ENCODE assay signal across 22 cellular contexts in genomic region chr13:35356572-35356971, GRCh38.
DNase-seq lines count a peak whose midpoint lies in the region; ATAC-seq and TF ChIP-seq lines count a peak whose summit lies in the region.
"Had no signal": no experiment of that assay in that cellular context is flagged by ENCODE, and none has a peak within 500 bp of the region (broad histone marks: within the 10 kb centered on the region; RNA-seq: fewer than 3 reads in every experiment).

No MANE protein-coding gene starts in this region.

- ATAC-seq in GM19351 (IDR thresholded peaks at IDR 0.05; ENCODE audit: unreplicated experiment) (peak; percentile 77), GM18870 (IDR thresholded peaks at IDR 0.05; ENCODE audit: unreplicated experiment) (no peak)
- ATAC-seq: gastroesophageal sphincter, HCT116 had no signal

- POLR2A ChIA-PET in OCI-LY7 (lab: Charles Lee), result no interaction called here

- DNase-seq in AML-193 (lab: John Stamatoyannopoulos, UW), result peak; percentile 98
- DNase-seq in OCI-LY7 (ENCODE audit: low spot score), result peak; percentile 1
- peak; percentile 53 for DNase-seq in dermis blood vessel endothelial cell
- DNase-seq in COLO668 (lab: John Stamatoyannopoulos, UW; ENCODE audit: unreplicated experiment), result no peak
- DNase-seq in kidney glomerular epithelial cell (lab: John Stamatoyannopoulos, UW), result no peak
- no peak for DNase-seq in Peyer's patch
- DNase-seq: activated CD4-positive, CD25-positive, alpha-beta regulatory T cell treated with anti-CD3 and anti-CD28 coated beads, Interleukin-2, amount 50 U/mL, for 72 hours; activated naive CD4-positive, alpha-beta T cell treated with anti-CD3 and anti-CD28 coated beads, Interleukin-2, amount 50 U/mL, for 16 hours; effector CD4-positive, alpha-beta T cell; mesenchymal stem cell; naive B cell; NCI-H2171 treated with DMSO at 0.1 percent for 48 hours; PC-9; right cardiac atrium had no signal

- no peak overlapping the region for H3K4me2 ChIP-seq in OCI-LY7 (ENCODE audit: low read length)
- H3K4me2 ChIP-seq: PC-9 had no signal

- no peak for TF ChIP-seq POLR2A in Peyer's patch (IDR thresholded peaks at IDR 0.05)

- H4K20me1 ChIP-seq in OCI-LY7 (ENCODE audit: insufficient read depth, low read length), result no peaks in the 10 kb centered on the region; the same call in 1 of the 2 replicates

- H3K9me3 ChIP-seq in OCI-LY7 (ENCODE audit: low read length) (no peaks in the 10 kb centered on the region), Peyer's patch (no peaks in the 10 kb centered on the region)
- H3K9me3 ChIP-seq: ascending aorta, esophagus muscularis mucosa, gastroesophageal sphincter, SJSA1 had no signal

- H2AFZ ChIP-seq in OCI-LY7 (ENCODE audit: low read length), result no peak overlapping the region
- H2AFZ ChIP-seq: PC-9 had no signal

- intact Hi-C loops in OCI-LY7 (cut with micrococcal nuclease; ENCODE audit: unreplicated experiment), result no loop called here

- no peaks in the 10 kb centered on the region for H3K27me3 ChIP-seq in Peyer's patch
- H3K27me3 ChIP-seq: ascending aorta, esophagus muscularis mucosa, gastroesophageal sphincter, SJSA1 had no signal

- H3K27ac ChIP-seq in OCI-LY7 (ENCODE audit: low read depth, low read length, poor library complexity, severe bottlenecking) (no peak overlapping the region), Peyer's patch (no peak overlapping the region)
- H3K27ac ChIP-seq: ascending aorta, C4-2B, esophagus muscularis mucosa, gastroesophageal sphincter, PC-9, SJSA1 had no signal

- no peaks in the 10 kb centered on the region for H3K36me3 ChIP-seq in OCI-LY7 (ENCODE audit: insufficient read depth, low read length)
- no peaks in the 10 kb centered on the region for H3K36me3 ChIP-seq in Peyer's patch
- H3K36me3 ChIP-seq: ascending aorta, SJSA1 had no signal

- no peaks in the 10 kb centered on the region for H3K9me2 ChIP-seq in OCI-LY7 (ENCODE audit: insufficient read depth, low read length)

- TF ChIP-seq CTCF in OCI-LY7 (conservative IDR thresholded peaks at IDR 0.05; ENCODE audit: low read length) (no peak), Peyer's patch (IDR thresholded peaks at IDR 0.05) (no peak)

- CTCF ChIA-PET in OCI-LY7 (lab: Charles Lee; ENCODE audit: unreplicated experiment), result no interaction called here

- H3K4me1 ChIP-seq in OCI-LY7 (ENCODE audit: insufficient read depth, low read length, poor library complexity, severe bottlenecking) (no peaks in the 10 kb centered on the region), Peyer's patch (no peaks in the 10 kb centered on the region)
- H3K4me1 ChIP-seq: ascending aorta, esophagus muscularis mucosa, gastroesophageal sphincter, SJSA1 had no signal

- BruUV-seq in OCI-LY7 (replicated peaks; lab: Mats Ljungman, UMichigan), result no TSS peak

- no peaks in the 10 kb centered on the region for H3K79me2 ChIP-seq in OCI-LY7 (ENCODE audit: insufficient read depth, low read depth, low read length)

- H3K4me3 ChIP-seq in OCI-LY7 (ENCODE audit: low read depth, low read length, poor library complexity, severe bottlenecking) (no peak overlapping the region), Peyer's patch (no peak overlapping the region)
- H3K4me3 ChIP-seq: ascending aorta, esophagus muscularis mucosa, gastroesophageal sphincter, PC-9, SJSA1 had no signal

Comparison
In these comparisons a context has a peak if more than half of its experiments do, and no peak if none do; other contexts are left out.
1. DNase-seq: peak in AML-193 (2 of 2), OCI-LY7 (single experiment) and dermis blood vessel endothelial cell (single experiment); none in COLO668 (single experiment), kidney glomerular epithelial cell (single experiment) and Peyer's patch (0 of 3).